Comparison of ENCODE assay signal across 8 cellular contexts in the genomic region with DNA sequence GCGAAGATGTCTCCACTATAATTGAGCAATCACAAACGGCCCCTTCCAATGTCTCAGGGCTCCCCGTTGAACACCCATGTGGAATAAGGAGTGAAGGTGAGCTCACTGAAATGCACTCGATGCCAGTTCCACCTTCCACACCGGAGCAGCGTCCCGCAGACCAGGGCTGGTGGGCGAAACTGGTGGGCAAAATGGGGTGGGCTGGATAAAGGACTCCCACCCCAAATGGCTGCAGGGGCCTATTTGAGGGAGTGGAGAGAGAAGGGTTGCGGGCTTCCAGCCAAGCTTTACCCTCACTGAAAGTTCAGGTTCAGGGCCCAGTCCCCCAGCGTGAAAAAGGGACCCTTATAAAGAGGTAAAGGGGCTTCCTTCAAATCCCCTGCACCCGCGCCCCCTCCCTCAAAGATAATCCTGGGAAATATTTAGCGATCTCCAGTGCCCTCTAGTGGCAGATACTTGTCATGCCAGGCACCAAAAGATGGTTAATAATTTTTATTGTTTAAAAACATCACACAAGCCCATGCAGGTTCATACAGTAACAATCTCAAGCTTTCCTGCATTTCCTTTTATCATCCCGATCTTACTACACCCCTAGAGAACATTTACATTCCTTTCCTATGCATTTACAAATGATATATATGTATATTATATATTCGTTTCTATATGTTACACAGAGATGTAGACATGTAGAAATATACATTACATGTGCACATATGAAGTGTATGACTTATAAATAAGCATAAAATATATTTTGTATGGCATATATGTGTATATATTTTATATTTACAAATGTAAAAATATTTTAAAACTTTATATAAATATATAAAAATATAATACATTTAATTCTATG. TPM values are rescaled to one million over a fixed set of nuclear protein-coding genes. Genes with fewer than 3 reads are reported as not detected.
A peak's percentile ranks its signal among the peaks of the same experiment; 100 is the strongest.
DNase-seq lines count a peak whose midpoint lies in the region; ATAC-seq and TF ChIP-seq lines count a peak whose summit lies in the region.

No MANE protein-coding gene starts in this region.

- H3K36me3 Mint-ChIP-seq in mesothelial cell of epicardium = no peaks in the 10 kb centered on the region

- no peak overlapping the region for H3K27ac ChIP-seq in heart left ventricle

- DNase-seq in heart left ventricle (no peak), cardiac septum (ENCODE audit: low spot score) (no peak), NCI-H1417 treated with DMSO at 0.1 percent for 48 hours (lab: John Stamatoyannopoulos, UW) (peak; percentile 24), cardiac fibroblast (ENCODE audit: low read depth in 2 of 2) (peak; percentile 5 to 16), mesothelial cell of epicardium (ENCODE audit: low spot score in 2 of 2, unreplicated experiment in 2 of 2) (peak in 1 of 2 experiments; percentile 39)

- H3K27ac Mint-ChIP-seq in mesothelial cell of epicardium = no peak overlapping the region

- no peaks in the 10 kb centered on the region for H3K9me3 Mint-ChIP-seq in mesothelial cell of epicardium

- H3K27me3 ChIP-seq in heart left ventricle = peaks cover 0 to 41% (median 17%) of the 10 kb centered on the region in 9 donors

- H3K4me3 Mint-ChIP-seq in mesothelial cell of epicardium = no peak overlapping the region

- no peaks in the 10 kb centered on the region for H3K36me3 ChIP-seq in heart left ventricle

- ATAC-seq in heart left ventricle (no peak), GM21528 (IDR thresholded peaks at IDR 0.05; ENCODE audit: low FRiP score, unreplicated experiment) (no peak), HG02884 (IDR thresholded peaks at IDR 0.05; ENCODE audit: unreplicated experiment) (no peak), HG02852 (IDR thresholded peaks at IDR 0.05; ENCODE audit: unreplicated experiment) (no peak)

- H3K9me3 ChIP-seq in heart left ventricle = no peaks in the 10 kb centered on the region

- no peaks in the 10 kb centered on the region for H3K4me1 ChIP-seq in heart left ventricle

- H3K4me3 ChIP-seq in heart left ventricle (no peak overlapping the region), cardiac fibroblast (replicated peaks in 1 of 2; ENCODE audit: low read depth in 2 of 2, low read length in 2 of 2) (no peak overlapping the region)

- 25 to 35% (median 32%) methylated on average over 15 of the region's 15 CpGs for WGBS in heart left ventricle, 4 donors

- H3K27me3 Mint-ChIP-seq in mesothelial cell of epicardium (ENCODE audit: low read depth) = peaks cover 76% of the 10 kb centered on the region

- TF ChIP-seq POLR2A in heart left ventricle (IDR thresholded peaks at IDR 0.05) = no peak

- peak; percentile 74 to 89 (median 84) for TF ChIP-seq CTCF in heart left ventricle (IDR thresholded peaks at IDR 0.05)
- peak; percentile 78 for TF ChIP-seq CTCF in cardiac fibroblast (IDR thresholded peaks at IDR 0.05; ENCODE audit: low read depth, low read length)
- peak; percentile 97 for TF ChIP-seq CTCF in mesothelial cell of epicardium (IDR thresholded peaks at IDR 0.05; ENCODE audit: unreplicated experiment)

- intact Hi-C loops in heart left ventricle (cut with DNase I) (loop anchor here in 8 of 10 donors (2.0 to 10.0 kb wide), 7 partner anchors 335 to 735 kb away; no protein-coding TSS in a partner anchor), cardiac septum (cut with DNase I) (loop anchor here (5.0 kb wide), 1 partner anchor 335 kb away; no protein-coding TSS in a partner anchor)

- H3K4me1 Mint-ChIP-seq in mesothelial cell of epicardium = no peaks in the 10 kb centered on the region

RNA-seq across cellular contexts. Expression of gene NKX2-2, which starts 58.2 kb away (rescaled TPM):
- total RNA-seq in heart left ventricle (under 1 TPM in 1 of 9 donors, not detected in 8; 0.19 TPM), cardiac septum (0.11 TPM), mesothelial cell of epicardium (not detected in 3 replicates)
- polyA plus RNA-seq in heart left ventricle = not detected

Comparison
In these comparisons a context has a peak if more than half of its experiments do, and no peak if none do; other contexts are left out.
1. DNase-seq: peak in NCI-H1417 treated with DMSO at 0.1 percent for 48 hours (single experiment) and cardiac fibroblast (2 of 2); none in heart left ventricle (0 of 5) and cardiac septum (single experiment).
2. Peak in every context shown above with its lines, with median percentiles within 50 percentile points of each other: CTCF ChIP-seq.